In the genomic region with DNA sequence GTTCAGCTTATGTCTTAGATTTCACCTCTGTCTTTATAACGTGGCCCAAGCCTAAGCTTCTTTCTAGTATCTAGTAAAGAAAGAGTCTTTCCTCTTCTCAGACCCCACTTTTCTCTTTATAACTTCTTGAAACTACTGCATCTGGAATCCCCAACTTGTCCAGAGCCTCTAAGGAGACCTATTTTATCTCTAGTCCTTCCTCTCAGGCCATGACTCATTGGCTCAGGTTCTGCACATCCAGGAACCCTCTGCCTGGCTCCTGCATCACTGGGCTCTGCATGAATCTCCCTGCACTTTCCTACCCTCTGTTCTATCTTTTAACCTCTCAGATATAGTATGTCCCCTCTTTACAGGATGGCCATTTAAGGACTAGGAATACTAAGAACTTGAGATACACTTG, we compare ENCODE assay signal across 27 cellular contexts.
"Had no signal": no experiment of that assay in that cellular context is flagged by ENCODE, and none has a peak within 500 bp of the region (broad histone marks: within the 10 kb centered on the region; RNA-seq: fewer than 3 reads in every experiment).

No MANE protein-coding gene starts in this region.

- H3K9me3 Mint-ChIP-seq: central memory CD8-positive, alpha-beta T cell had no signal

- DNase-seq: activated CD4-positive, alpha-beta memory T cell treated with anti-CD3 and anti-CD28 coated beads, Interleukin-2, amount 10 ng/mL, durations not matched to agents 7 days and 5 days; activated CD4-positive, alpha-beta T cell treated with anti-CD3 and anti-CD28 coated beads for 1 hour; activated CD4-positive, alpha-beta T cell treated with anti-CD3 and anti-CD28 coated beads for 4 hours; activated CD4-positive, alpha-beta T cell treated with anti-CD3 and anti-CD28 coated beads, Interleukin-2, amount 10 ng/mL, durations not matched to agents 7 days and 5 days; activated CD4-positive, alpha-beta T cell treated with anti-CD3 and anti-CD28 coated beads, Interleukin-2, amount 50 U/mL, for 4 hours; activated CD8-positive, alpha-beta memory T cell treated with anti-CD3 and anti-CD28 coated beads, Interleukin-2, amount 50 U/mL, for 48 hours; activated gamma-delta T cell; activated naive CD4-positive, alpha-beta T cell; activated naive CD8-positive, alpha-beta T cell treated with anti-CD3 and anti-CD28 coated beads for 36 hours; activated naive CD8-positive, alpha-beta T cell treated with anti-CD3 and anti-CD28 coated beads, Interleukin-2, amount 50 U/mL, for 24 hours; activated T-cell treated with anti-CD3 and anti-CD28 coated beads for 4 hours; activated T-cell treated with anti-CD3 and anti-CD28 coated beads, Interleukin-2, amount 50 U/mL, for 24 hours; activated T-cell treated with anti-CD3 and anti-CD28 coated beads, Interleukin-2, amount 50 U/mL, for 72 hours; adrenal gland; amygdala; aorta; body of pancreas; cortex of kidney; dermis blood vessel endothelial cell; effector CD4-positive, alpha-beta T cell; effector memory CD8-positive, alpha-beta T cell; erythroblast; head of caudate nucleus; T-helper 2 cell had no signal

- H3K27ac Mint-ChIP-seq: activated CD4-positive, alpha-beta memory T cell treated with anti-CD3 and anti-CD28 coated beads, Interleukin-2, amount 10 ng/mL, durations not matched to agents 7 days and 5 days; activated CD4-positive, alpha-beta T cell treated with anti-CD3 and anti-CD28 coated beads, Interleukin-2, amount 10 ng/mL, durations not matched to agents 7 days and 5 days; activated naive CD4-positive, alpha-beta T cell treated with anti-CD3 and anti-CD28 coated beads, Interleukin-2, amount 50 U/mL, for 24 hours; activated naive CD8-positive, alpha-beta T cell treated with anti-CD3 and anti-CD28 coated beads for 36 hours; activated naive CD8-positive, alpha-beta T cell treated with anti-CD3 and anti-CD28 coated beads, Interleukin-2, amount 50 U/mL, for 24 hours; activated T-cell treated with anti-CD3 and anti-CD28 coated beads, Interleukin-2, amount 50 U/mL, for 24 hours; activated T-cell treated with anti-CD3 and anti-CD28 coated beads, Interleukin-2, amount 50 U/mL, for 72 hours; effector memory CD8-positive, alpha-beta T cell; WTC11 had no signal

- H3K4me3 Mint-ChIP-seq: activated CD4-positive, alpha-beta memory T cell treated with anti-CD3 and anti-CD28 coated beads, Interleukin-2, amount 10 ng/mL, durations not matched to agents 7 days and 5 days; activated CD4-positive, alpha-beta T cell treated with anti-CD3 and anti-CD28 coated beads, Interleukin-2, amount 10 ng/mL, durations not matched to agents 7 days and 5 days; activated naive CD4-positive, alpha-beta T cell treated with anti-CD3 and anti-CD28 coated beads, Interleukin-2, amount 50 U/mL, for 24 hours; activated naive CD8-positive, alpha-beta T cell treated with anti-CD3 and anti-CD28 coated beads for 36 hours; activated naive CD8-positive, alpha-beta T cell treated with anti-CD3 and anti-CD28 coated beads, Interleukin-2, amount 50 U/mL, for 24 hours; activated T-cell treated with anti-CD3 and anti-CD28 coated beads, Interleukin-2, amount 50 U/mL, for 24 hours; activated T-cell treated with anti-CD3 and anti-CD28 coated beads, Interleukin-2, amount 50 U/mL, for 72 hours; central memory CD8-positive, alpha-beta T cell; effector memory CD8-positive, alpha-beta T cell; WTC11 had no signal

- H3K4me1 Mint-ChIP-seq: activated CD4-positive, alpha-beta memory T cell treated with anti-CD3 and anti-CD28 coated beads, Interleukin-2, amount 10 ng/mL, durations not matched to agents 7 days and 5 days; activated naive CD8-positive, alpha-beta T cell treated with anti-CD3 and anti-CD28 coated beads, Interleukin-2, amount 50 U/mL, for 24 hours; WTC11 had no signal

- H3K36me3 Mint-ChIP-seq: WTC11 had no signal

- H3K27me3 Mint-ChIP-seq: activated CD4-positive, alpha-beta T cell treated with anti-CD3 and anti-CD28 coated beads, Interleukin-2, amount 10 ng/mL, durations not matched to agents 7 days and 5 days; activated naive CD4-positive, alpha-beta T cell treated with anti-CD3 and anti-CD28 coated beads, Interleukin-2, amount 50 U/mL, for 24 hours; activated naive CD8-positive, alpha-beta T cell treated with anti-CD3 and anti-CD28 coated beads for 36 hours; activated naive CD8-positive, alpha-beta T cell treated with anti-CD3 and anti-CD28 coated beads, Interleukin-2, amount 50 U/mL, for 24 hours; activated T-cell treated with anti-CD3 and anti-CD28 coated beads, Interleukin-2, amount 50 U/mL, for 24 hours; central memory CD8-positive, alpha-beta T cell; effector memory CD8-positive, alpha-beta T cell had no signal
